8 cellular contexts compared by ENCODE assay signal in the genomic region with DNA sequence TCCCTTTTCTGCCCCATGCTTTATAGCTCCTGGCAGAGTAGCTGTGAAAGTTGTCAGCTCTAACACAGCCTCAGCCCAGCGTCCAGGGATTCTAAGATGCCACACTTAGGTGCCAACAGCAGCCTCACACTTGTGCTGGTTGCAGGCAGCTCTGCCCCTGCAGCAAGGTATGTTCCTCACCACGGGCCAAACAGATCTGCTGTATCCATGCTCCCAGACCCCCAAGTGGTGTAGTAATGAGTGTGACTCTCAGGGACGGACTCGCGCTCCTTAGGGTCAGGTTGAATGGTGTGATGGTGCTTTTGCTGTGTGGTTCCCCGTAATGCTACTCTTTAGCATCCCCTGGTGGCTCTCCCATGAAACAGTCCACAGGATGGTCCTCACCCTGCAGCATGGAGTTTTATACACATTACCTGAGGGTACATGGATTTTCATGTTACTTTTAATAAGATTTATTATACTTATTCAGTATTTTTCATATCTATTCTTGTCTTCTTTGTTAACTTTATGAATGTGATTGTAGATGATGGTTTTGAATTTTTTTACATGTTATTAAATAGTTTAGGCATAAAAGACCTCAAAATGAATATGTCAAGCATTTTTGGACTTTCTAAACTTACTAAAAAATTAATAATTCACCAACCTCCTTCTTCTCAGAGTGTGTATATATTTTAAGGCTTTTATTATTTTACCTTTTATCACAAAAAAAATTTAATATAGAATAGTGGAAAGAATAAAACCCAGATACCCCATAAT.
A peak's percentile ranks its signal among the peaks of the same experiment; 100 is the strongest.
DNase-seq lines count a peak whose midpoint lies in the region; ATAC-seq and TF ChIP-seq lines count a peak whose summit lies in the region.

No MANE protein-coding gene starts in this region.

- peaks cover 6% of the 10 kb centered on the region for H3K27me3 Mint-ChIP-seq in activated naive CD8-positive, alpha-beta T cell treated with anti-CD3 and anti-CD28 coated beads, Interleukin-2, amount 50 U/mL, for 24 hours

- intact Hi-C loops in heart right ventricle (cut with DNase I): loop anchor here in 5 of 10 donors (2.0 to 10.0 kb wide), 6 partner anchors 112 to 558 kb away; a partner anchor contains a TSS

- WGBS in heart right ventricle, 2 donors: 7% methylated on average over 6 of the region's 6 CpGs

- peak; percentile 23 for DNase-seq in DMS 273 treated with DMSO at 0.1 percent for 48 hours (lab: John Stamatoyannopoulos, UW)
- peak; percentile 73 for DNase-seq in GM19240 (ENCODE audit: insufficient read length, low spot score)
- peak; percentile 25 for DNase-seq in activated naive CD8-positive, alpha-beta T cell treated with anti-CD3 and anti-CD28 coated beads, Interleukin-2, amount 50 U/mL, for 24 hours
- peak in 1 of 2 donors; percentile 24 for DNase-seq in heart right ventricle
- DNase-seq in retina: peak; percentile 73
- no peak for DNase-seq in T1000 (lab: John Stamatoyannopoulos, UW)

- no peak overlapping the region for H3K27ac Mint-ChIP-seq in activated naive CD8-positive, alpha-beta T cell treated with anti-CD3 and anti-CD28 coated beads, Interleukin-2, amount 50 U/mL, for 24 hours

- H3F3A ChIP-seq in OCI-LY1 (ENCODE audit: insufficient read depth, low read length): no peaks in the 10 kb centered on the region

- H3K4me1 ChIP-seq in OCI-LY1 (ENCODE audit: insufficient read depth, low read length, severe bottlenecking) (no peaks in the 10 kb centered on the region), heart right ventricle (no peaks in the 10 kb centered on the region)

- H4K20me1 ChIP-seq in OCI-LY1 (ENCODE audit: insufficient read depth, low read length): no peaks in the 10 kb centered on the region

- H3K27me3 ChIP-seq in OCI-LY1 (ENCODE audit: insufficient read depth, low read length) (no peaks in the 10 kb centered on the region), heart right ventricle (no peaks in the 10 kb centered on the region)

- peak overlapping the region; percentile 50 for H3K4me2 ChIP-seq in OCI-LY1 (ENCODE audit: low read length)

- H2AFZ ChIP-seq in OCI-LY1 (ENCODE audit: low read length): no peak overlapping the region

- H3K79me2 ChIP-seq in OCI-LY1 (ENCODE audit: insufficient read depth, low read length): no peaks in the 10 kb centered on the region

- H3K4me3 ChIP-seq in OCI-LY1 (ENCODE audit: low read depth, low read length, poor library complexity, severe bottlenecking): no peak overlapping the region
- H3K4me3 ChIP-seq in heart right ventricle: no peak overlapping the region

- no peak overlapping the region for H3K27ac ChIP-seq in OCI-LY1 (ENCODE audit: low read depth, low read length, poor library complexity, severe bottlenecking)
- no peak overlapping the region for H3K27ac ChIP-seq in heart right ventricle

- TF ChIP-seq CTCF in OCI-LY1 (IDR thresholded peaks at IDR 0.05; ENCODE audit: low read length): peak; percentile 80
- TF ChIP-seq CTCF in heart right ventricle (IDR thresholded peaks at IDR 0.05): peak; percentile 46 to 87 (median 81)

- no peaks in the 10 kb centered on the region for H3K4me1 Mint-ChIP-seq in activated naive CD8-positive, alpha-beta T cell treated with anti-CD3 and anti-CD28 coated beads, Interleukin-2, amount 50 U/mL, for 24 hours

- H3K9me3 ChIP-seq in OCI-LY1 (ENCODE audit: low read length) (no peaks in the 10 kb centered on the region), heart right ventricle (no peaks in the 10 kb centered on the region)

- no peak overlapping the region for H3K4me3 Mint-ChIP-seq in activated naive CD8-positive, alpha-beta T cell treated with anti-CD3 and anti-CD28 coated beads, Interleukin-2, amount 50 U/mL, for 24 hours

- H3K9me2 ChIP-seq in OCI-LY1 (ENCODE audit: low read depth, low read length): no peaks in the 10 kb centered on the region

- no peaks in the 10 kb centered on the region for H3K36me3 Mint-ChIP-seq in activated naive CD8-positive, alpha-beta T cell treated with anti-CD3 and anti-CD28 coated beads, Interleukin-2, amount 50 U/mL, for 24 hours (ENCODE audit: low read depth)

- no peaks in the 10 kb centered on the region for H3K9me3 Mint-ChIP-seq in activated naive CD8-positive, alpha-beta T cell treated with anti-CD3 and anti-CD28 coated beads, Interleukin-2, amount 50 U/mL, for 24 hours

- peak; percentile 62 for ATAC-seq in HG03558 (IDR thresholded peaks at IDR 0.05; ENCODE audit: extremely low read depth, unreplicated experiment)
- peak; percentile 86 for ATAC-seq in activated naive CD8-positive, alpha-beta T cell treated with anti-CD3 and anti-CD28 coated beads, Interleukin-2, amount 50 U/mL, for 24 hours
- ATAC-seq in heart right ventricle: peak; percentile 67 to 89 (median 82)

- no peaks in the 10 kb centered on the region for H3K36me3 ChIP-seq in OCI-LY1 (ENCODE audit: insufficient read depth, low read length)
- H3K36me3 ChIP-seq in heart right ventricle: no peaks in the 10 kb centered on the region

- H3K9ac ChIP-seq in OCI-LY1 (ENCODE audit: low read length): no peak overlapping the region
